Comparison of ENCODE assay signal across 17 cellular contexts in genomic region chr4:27011401-27011800, GRCh38.
"Had no signal": no experiment of that assay in that cellular context is flagged by ENCODE, and none has a peak within 500 bp of the region (broad histone marks: within the 10 kb centered on the region; RNA-seq: fewer than 3 reads in every experiment).

No MANE protein-coding gene starts in this region.

- H3K4me1 ChIP-seq: parathyroid adenoma had no signal

- H3K27me3 Mint-ChIP-seq: activated CD8-positive, alpha-beta memory T cell treated with anti-CD3 and anti-CD28 coated beads, Interleukin-2, amount 10 ng/mL, durations not matched to agents 7 days and 5 days; activated naive CD8-positive, alpha-beta T cell; activated T-cell treated with anti-CD3 and anti-CD28 coated beads, Interleukin-2, amount 50 U/mL, for 24 hours; brain had no signal

- H3K27me3 ChIP-seq: esophagus squamous epithelium had no signal

- H3K4me3 Mint-ChIP-seq: activated CD8-positive, alpha-beta memory T cell treated with anti-CD3 and anti-CD28 coated beads, Interleukin-2, amount 10 ng/mL, durations not matched to agents 7 days and 5 days; activated naive CD8-positive, alpha-beta T cell; activated T-cell treated with anti-CD3 and anti-CD28 coated beads, Interleukin-2, amount 50 U/mL, for 24 hours; brain; endodermal cell had no signal

- FAIRE-seq: TTC549 had no signal

- H3K4me3 ChIP-seq: esophagus squamous epithelium had no signal

- DNase-seq: activated CD4-positive, alpha-beta T cell treated with anti-CD3 and anti-CD28 coated beads, Interleukin-2, amount 50 U/mL, for 4 hours; activated CD8-positive, alpha-beta memory T cell treated with anti-CD3 and anti-CD28 coated beads, Interleukin-2, amount 10 ng/mL, durations not matched to agents 7 days and 5 days; activated gamma-delta T cell; activated T-cell treated with anti-CD3 and anti-CD28 coated beads, Interleukin-2, amount 50 U/mL, for 24 hours; amygdala; endodermal cell; esophagus squamous epithelium; foreskin fibroblast; retina; stimulated activated CD4-positive, alpha-beta T cell treated with anti-CD3 and anti-CD28 coated beads, Interleukin-15, amount 100 ng/mL, for 24 hours; stimulated activated CD4-positive, alpha-beta T cell treated with anti-CD3 and anti-CD28 coated beads, Interleukin-4, amount 100 ng/mL, for 4 hours; T-helper 2 cell had no signal

- H3K9me3 ChIP-seq: esophagus squamous epithelium had no signal

- H3K9me3 Mint-ChIP-seq: activated T-cell treated with anti-CD3 and anti-CD28 coated beads, Interleukin-2, amount 50 U/mL, for 24 hours; endodermal cell had no signal

- H3K27ac Mint-ChIP-seq: activated CD8-positive, alpha-beta memory T cell treated with anti-CD3 and anti-CD28 coated beads, Interleukin-2, amount 10 ng/mL, durations not matched to agents 7 days and 5 days; activated naive CD8-positive, alpha-beta T cell; activated T-cell treated with anti-CD3 and anti-CD28 coated beads, Interleukin-2, amount 50 U/mL, for 24 hours; endodermal cell had no signal

- ATAC-seq: activated CD4-positive, CD25-positive, alpha-beta regulatory T cell treated with anti-CD3 and anti-CD28 coated beads, Interleukin-2, amount 50 U/mL, for 24 hours; activated CD8-positive, alpha-beta memory T cell treated with anti-CD3 and anti-CD28 coated beads, Interleukin-2, amount 10 ng/mL, durations not matched to agents 7 days and 5 days had no signal

- H3K27ac ChIP-seq: esophagus squamous epithelium, parathyroid adenoma had no signal
